ENCODE assay signal across 34 cellular contexts in the genomic region with DNA sequence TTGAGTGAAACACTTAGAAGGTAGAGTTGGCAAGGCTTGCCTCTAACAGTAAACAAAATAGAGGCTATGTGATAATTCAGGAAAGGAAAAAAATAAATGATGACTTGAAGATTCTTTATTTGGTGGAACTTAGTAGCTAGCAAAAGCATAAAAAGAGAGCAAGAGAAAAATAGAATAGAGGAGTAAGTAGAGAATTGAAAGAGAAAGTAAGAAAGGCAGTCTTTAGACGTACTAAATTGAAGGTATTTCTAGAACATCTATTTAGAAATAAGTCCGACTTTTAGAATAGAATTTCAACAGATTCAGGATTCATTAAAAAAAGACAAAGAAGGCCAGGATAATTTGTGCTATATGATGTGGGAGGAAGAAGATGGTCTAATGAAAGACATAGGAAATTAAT.
"Had no signal": no experiment of that assay in that cellular context is flagged by ENCODE, and none has a peak within 500 bp of the region (broad histone marks: within the 10 kb centered on the region; RNA-seq: fewer than 3 reads in every experiment).

No MANE protein-coding gene starts in this region.

- H3K4me3 Mint-ChIP-seq: activated CD4-positive, alpha-beta T cell treated with anti-CD3 and anti-CD28 coated beads, Interleukin-2, amount 10 ng/mL, durations not matched to agents 24 days and 14 days; activated CD8-positive, alpha-beta T cell treated with anti-CD3 and anti-CD28 coated beads for 36 hours; activated naive CD8-positive, alpha-beta T cell treated with anti-CD3 and anti-CD28 coated beads for 36 hours; activated T-cell treated with anti-CD3 and anti-CD28 coated beads, Interleukin-2, amount 50 U/mL, for 72 hours; activated T-helper 17 cell treated with anti-CD3 and anti-CD28 coated beads, Interleukin-2, amount 50 U/mL, for 72 hours had no signal

- H3K27ac Mint-ChIP-seq: activated CD4-positive, alpha-beta T cell treated with anti-CD3 and anti-CD28 coated beads, Interleukin-2, amount 10 ng/mL, durations not matched to agents 24 days and 14 days; activated CD8-positive, alpha-beta T cell treated with anti-CD3 and anti-CD28 coated beads for 36 hours; activated naive CD8-positive, alpha-beta T cell treated with anti-CD3 and anti-CD28 coated beads for 36 hours; activated T-cell treated with anti-CD3 and anti-CD28 coated beads, Interleukin-2, amount 50 U/mL, for 72 hours; activated T-helper 17 cell treated with anti-CD3 and anti-CD28 coated beads, Interleukin-2, amount 50 U/mL, for 72 hours had no signal

- H3K27me3 ChIP-seq: ascending aorta, Peyer's patch, SJSA1 had no signal

- H3K4me1 Mint-ChIP-seq: activated CD4-positive, alpha-beta T cell treated with anti-CD3 and anti-CD28 coated beads, Interleukin-2, amount 10 ng/mL, durations not matched to agents 24 days and 14 days; activated naive CD8-positive, alpha-beta T cell treated with anti-CD3 and anti-CD28 coated beads for 36 hours; activated T-helper 17 cell treated with anti-CD3 and anti-CD28 coated beads, Interleukin-2, amount 50 U/mL, for 72 hours had no signal

- H3K4me3 ChIP-seq: ascending aorta, Peyer's patch, SJSA1 had no signal

- DNase-seq: activated CD4-positive, alpha-beta T cell treated with anti-CD3 and anti-CD28 coated beads for 1 hour; activated CD4-positive, alpha-beta T cell treated with anti-CD3 and anti-CD28 coated beads, Interleukin-2, amount 10 ng/mL, durations not matched to agents 24 days and 14 days; activated CD4-positive, alpha-beta T cell treated with anti-CD3 and anti-CD28 coated beads, Interleukin-2, amount 50 U/mL, for 4 hours; activated CD4-positive, CD25-positive, alpha-beta regulatory T cell; activated CD8-positive, alpha-beta T cell treated with anti-CD3 and anti-CD28 coated beads for 36 hours; activated effector memory CD4-positive, alpha-beta T cell treated with anti-CD3 and anti-CD28 coated beads, Interleukin-2, amount 50 U/mL, for 16 hours; activated naive CD4-positive, alpha-beta T cell; activated naive CD4-positive, alpha-beta T cell treated with anti-CD3 and anti-CD28 coated beads, Interleukin-2, amount 50 U/mL, for 16 hours; activated naive CD8-positive, alpha-beta T cell treated with anti-CD3 and anti-CD28 coated beads for 36 hours; activated T-cell treated with anti-CD3 and anti-CD28 coated beads, Interleukin-2, amount 50 U/mL, for 1 hour; activated T-cell treated with anti-CD3 and anti-CD28 coated beads, Interleukin-2, amount 50 U/mL, for 72 hours; amygdala; caudate nucleus; cerebellar nuclear complex; Kasumi-1; KG1; NCI-H1092 treated with DMSO at 0.1 percent for 48 hours; NCI-H1417; NCI-H146; NCI-H187; NCI-H2029 treated with DMSO at 0.1 percent for 48 hours; NCI-H2107; NCI-H2171; NCI-H510A; NCI-H526; NCI-H748 treated with DMSO at 0.1 percent for 48 hours; Peyer's patch; RPMI8226; SHP77 treated with DMSO at 0.1 percent for 48 hours; T1000; WERI-Rb-1 had no signal

- H3K27me3 Mint-ChIP-seq: activated CD4-positive, alpha-beta T cell treated with anti-CD3 and anti-CD28 coated beads, Interleukin-2, amount 10 ng/mL, durations not matched to agents 24 days and 14 days; activated CD8-positive, alpha-beta T cell treated with anti-CD3 and anti-CD28 coated beads for 36 hours; activated naive CD8-positive, alpha-beta T cell treated with anti-CD3 and anti-CD28 coated beads for 36 hours; activated T-helper 17 cell treated with anti-CD3 and anti-CD28 coated beads, Interleukin-2, amount 50 U/mL, for 72 hours had no signal

- H3K27ac ChIP-seq: ascending aorta, Peyer's patch, SJSA1, WERI-Rb-1 had no signal

- H3K9me3 Mint-ChIP-seq: activated CD4-positive, alpha-beta T cell treated with anti-CD3 and anti-CD28 coated beads, Interleukin-2, amount 10 ng/mL, durations not matched to agents 24 days and 14 days; activated naive CD8-positive, alpha-beta T cell treated with anti-CD3 and anti-CD28 coated beads for 36 hours; activated T-helper 17 cell treated with anti-CD3 and anti-CD28 coated beads, Interleukin-2, amount 50 U/mL, for 72 hours had no signal

- H3K36me3 Mint-ChIP-seq: activated naive CD8-positive, alpha-beta T cell treated with anti-CD3 and anti-CD28 coated beads for 36 hours had no signal

- H3K9me3 ChIP-seq: ascending aorta, Peyer's patch, SJSA1 had no signal

- H3K4me1 ChIP-seq: ascending aorta, Peyer's patch, SJSA1 had no signal

- ATAC-seq: activated CD8-positive, alpha-beta T cell treated with anti-CD3 and anti-CD28 coated beads for 36 hours; activated T-cell treated with anti-CD3 and anti-CD28 coated beads, Interleukin-2, amount 50 U/mL, for 72 hours; activated T-helper 17 cell treated with anti-CD3 and anti-CD28 coated beads, Interleukin-2, amount 50 U/mL, for 72 hours had no signal

- H3K36me3 ChIP-seq: ascending aorta, Peyer's patch, SJSA1, WERI-Rb-1 had no signal
